ENCODE assay signal across 20 cellular contexts in genomic region chr3:167113466-167113865, GRCh38.
"Had no signal": no experiment of that assay in that cellular context is flagged by ENCODE, and none has a peak within 500 bp of the region (broad histone marks: within the 10 kb centered on the region; RNA-seq: fewer than 3 reads in every experiment).

No MANE protein-coding gene starts in this region.

- H3K27ac Mint-ChIP-seq: activated B cell treated with CpG ODN at 0.5 μM for 24 hours; activated CD4-positive, alpha-beta T cell treated with anti-CD3 and anti-CD28 coated beads, Interleukin-2, amount 10 ng/mL, durations not matched to agents 24 days and 14 days; activated CD8-positive, alpha-beta T cell treated with anti-CD3 and anti-CD28 coated beads, Interleukin-2, amount 10 ng/mL, durations not matched to agents 7 days and 5 days; activated naive CD4-positive, alpha-beta T cell treated with anti-CD3 and anti-CD28 coated beads, Interleukin-2, amount 50 U/mL, for 72 hours; activated T-cell treated with anti-CD3 and anti-CD28 coated beads, Interleukin-2, amount 50 U/mL, for 72 hours; endodermal cell; memory B cell; natural killer cell treated with Interleukin-12 subunit alpha and Interleukin-12 subunit beta and Interleukin-15 and Interleukin-18, amount 100 ng/mL, for 72 hours; T-helper 17 cell had no signal

- H3K27me3 ChIP-seq: dorsolateral prefrontal cortex, gastroesophageal sphincter, left lung, sigmoid colon, tibial artery, uterus had no signal

- H3K27ac ChIP-seq: dorsolateral prefrontal cortex, gastroesophageal sphincter, left lung, sigmoid colon, tibial artery, uterus had no signal

- H3K4me1 ChIP-seq: left lung, sigmoid colon, tibial artery, uterus had no signal

- H3K4me3 Mint-ChIP-seq: activated B cell treated with CpG ODN at 0.5 μM for 24 hours; activated CD4-positive, alpha-beta T cell treated with anti-CD3 and anti-CD28 coated beads, Interleukin-2, amount 10 ng/mL, durations not matched to agents 24 days and 14 days; activated CD8-positive, alpha-beta T cell treated with anti-CD3 and anti-CD28 coated beads, Interleukin-2, amount 10 ng/mL, durations not matched to agents 7 days and 5 days; activated T-cell treated with anti-CD3 and anti-CD28 coated beads, Interleukin-2, amount 50 U/mL, for 72 hours; endodermal cell; memory B cell; natural killer cell treated with Interleukin-12 subunit alpha and Interleukin-12 subunit beta and Interleukin-15 and Interleukin-18, amount 100 ng/mL, for 72 hours; T-helper 17 cell had no signal

- H3K36me3 ChIP-seq: gastroesophageal sphincter, left lung, sigmoid colon, tibial artery, uterus had no signal

- H3K4me1 Mint-ChIP-seq: activated B cell treated with CpG ODN at 0.5 μM for 24 hours; activated CD4-positive, alpha-beta T cell treated with anti-CD3 and anti-CD28 coated beads, Interleukin-2, amount 10 ng/mL, durations not matched to agents 24 days and 14 days; endodermal cell; memory B cell; T-helper 17 cell had no signal

- ATAC-seq: activated CD8-positive, alpha-beta T cell treated with anti-CD3 and anti-CD28 coated beads, Interleukin-2, amount 10 ng/mL, durations not matched to agents 7 days and 5 days; activated naive CD4-positive, alpha-beta T cell treated with anti-CD3 and anti-CD28 coated beads, Interleukin-2, amount 50 U/mL, for 72 hours; activated T-cell treated with anti-CD3 and anti-CD28 coated beads, Interleukin-2, amount 50 U/mL, for 72 hours; gastroesophageal sphincter; left lung; natural killer cell treated with Interleukin-12 subunit alpha and Interleukin-12 subunit beta and Interleukin-15 and Interleukin-18, amount 100 ng/mL, for 72 hours; T-helper 17 cell had no signal

- H3K36me3 Mint-ChIP-seq: activated naive CD4-positive, alpha-beta T cell treated with anti-CD3 and anti-CD28 coated beads, Interleukin-2, amount 50 U/mL, for 72 hours; memory B cell; natural killer cell treated with Interleukin-12 subunit alpha and Interleukin-12 subunit beta and Interleukin-15 and Interleukin-18, amount 100 ng/mL, for 72 hours had no signal

- DNase-seq: activated B cell treated with CpG ODN at 0.5 μM for 24 hours; activated CD4-positive, alpha-beta T cell treated with anti-CD3 and anti-CD28 coated beads, Interleukin-2, amount 10 ng/mL, durations not matched to agents 24 days and 14 days; activated CD8-positive, alpha-beta memory T cell treated with anti-CD3 and anti-CD28 coated beads, Interleukin-2, amount 50 U/mL, for 4 hours; activated CD8-positive, alpha-beta T cell treated with anti-CD3 and anti-CD28 coated beads, Interleukin-2, amount 10 ng/mL, durations not matched to agents 7 days and 5 days; activated gamma-delta T cell; activated T-cell treated with anti-CD3 and anti-CD28 coated beads, Interleukin-2, amount 50 U/mL, for 72 hours; dorsolateral prefrontal cortex; endodermal cell; erythroblast; sigmoid colon; stimulated activated CD4-positive, alpha-beta T cell treated with anti-CD3 and anti-CD28 coated beads, Interleukin-1b, Interleukin-23, amount 100 ng/mL, for 48 hours; stimulated activated naive CD4-positive, alpha-beta T cell; T-helper 17 cell; tibial artery; uterus had no signal

- H3K9me3 ChIP-seq: sigmoid colon, tibial artery, uterus had no signal

- H3K27me3 Mint-ChIP-seq: activated B cell treated with CpG ODN at 0.5 μM for 24 hours; activated CD4-positive, alpha-beta T cell treated with anti-CD3 and anti-CD28 coated beads, Interleukin-2, amount 10 ng/mL, durations not matched to agents 24 days and 14 days; memory B cell; natural killer cell treated with Interleukin-12 subunit alpha and Interleukin-12 subunit beta and Interleukin-15 and Interleukin-18, amount 100 ng/mL, for 72 hours; T-helper 17 cell had no signal

- H3K9me3 Mint-ChIP-seq: activated CD4-positive, alpha-beta T cell treated with anti-CD3 and anti-CD28 coated beads, Interleukin-2, amount 10 ng/mL, durations not matched to agents 24 days and 14 days had no signal

- H3K4me3 ChIP-seq: dorsolateral prefrontal cortex, gastroesophageal sphincter, left lung, sigmoid colon, tibial artery, uterus had no signal
